In genomic region chr9:121213136-121213806, GRCh38 we compare ENCODE assay signal across 8 cellular contexts. TPM values are rescaled to one million over a fixed set of nuclear protein-coding genes. Genes with fewer than 3 reads are reported as not detected.
DNase-seq lines count a peak whose midpoint lies in the region; ATAC-seq and TF ChIP-seq lines count a peak whose summit lies in the region.

No MANE protein-coding gene starts in this region.

- peak; percentile 97 for TF ChIP-seq CTCF in astrocyte of the cerebellum (IDR thresholded peaks at IDR 0.05; ENCODE audit: low read depth, low read length, missing control alignments)

- in situ Hi-C loops in astrocyte of the cerebellum (cut with HindIII; ENCODE audit: low sequenced_read_pairs) = no loop called here

- DNase-seq in AG08395 (ENCODE audit: low spot score) (peak; percentile 91), GM19240 (ENCODE audit: insufficient read length, low spot score) (peak; percentile 40), NCI-H1930 (lab: John Stamatoyannopoulos, UW) (peak; percentile 47 to 70), T-helper 22 cell (ENCODE audit: low read depth) (peak; percentile 5), astrocyte of the cerebellum (ENCODE audit: low read depth) (peak; percentile 80), hippocampal formation (lab: John Stamatoyannopoulos, UW) (peak; percentile 85 to 89), sciatic nerve (ENCODE audit: low spot score) (peak; percentile 94)

- peak; percentile 97 for ATAC-seq in sciatic nerve
- ATAC-seq in GM18505 (IDR thresholded peaks at IDR 0.05; ENCODE audit: unreplicated experiment) = no peak

- H3K4me3 ChIP-seq in astrocyte of the cerebellum (ENCODE audit: low read depth, low read length) = no peak overlapping the region

- intact Hi-C loops in sciatic nerve (cut with DNase I) = loop anchor here (10.0 kb wide), 2 partner anchors 52 to 102 kb away; partner anchors contain the start of gene GSN

- TF ChIP-seq POLR2A in GM18505 (IDR thresholded peaks at IDR 0.05; ENCODE audit: borderline replicate concordance, extremely low read depth, insufficient read depth, insufficient read length) = no peak

RNA-seq across cellular contexts. Expression of gene RAB14, which starts 11.6 kb away (rescaled TPM):
- 67.7 TPM for total RNA-seq in sciatic nerve

RNA-seq across cellular contexts. Expression of gene GSN, which starts 54.7 kb away (rescaled TPM):
- 1,757 TPM for total RNA-seq in sciatic nerve

Comparison
In these comparisons a context has a peak if more than half of its experiments do, and no peak if none do; other contexts are left out.
1. DNase-seq: peak in every context shown above with its lines; median percentile 94 in sciatic nerve; 91 in AG08395; 87 in hippocampal formation; 80 in astrocyte of the cerebellum; 58 in NCI-H1930; 40 in GM19240; 5 in T-helper 22 cell.